Comparison of ENCODE assay signal across 24 cellular contexts in genomic region chr7:28625446-28625845, GRCh38.
"Had no signal": no experiment of that assay in that cellular context is flagged by ENCODE, and none has a peak within 500 bp of the region (broad histone marks: within the 10 kb centered on the region; RNA-seq: fewer than 3 reads in every experiment).

No MANE protein-coding gene starts in this region.

- DNase-seq: activated CD4-positive, alpha-beta memory T cell treated with anti-CD3 and anti-CD28 coated beads for 36 hours; activated CD4-positive, alpha-beta T cell treated with anti-CD3 and anti-CD28 coated beads, Interleukin-2, amount 10 ng/mL, durations not matched to agents 7 days and 5 days; activated CD4-positive, CD25-positive, alpha-beta regulatory T cell; activated CD8-positive, alpha-beta memory T cell treated with anti-CD3 and anti-CD28 coated beads for 24 hours; activated gamma-delta T cell treated with Interleukin-2 at 50 U/mL for 16 hours; activated naive CD4-positive, alpha-beta T cell treated with anti-CD3 and anti-CD28 coated beads, Interleukin-2, amount 10 ng/mL, durations not matched to agents 7 days and 5 days; activated naive CD8-positive, alpha-beta T cell treated with anti-CD3 and anti-CD28 coated beads, Interleukin-2, amount 10 ng/mL, durations not matched to agents 7 days and 5 days; activated T-cell treated with anti-CD3 and anti-CD28 coated beads, Interleukin-2, amount 50 U/mL, for 72 hours; aorta; Kasumi-1; NCI-H1436 treated with DMSO at 0.1 percent for 48 hours; NCI-H187; NCI-H2081; NCI-H446; NCI-H524; Peyer's patch; Right ventricle myocardium superior; SJCRH30; SK-N-SH; T-helper 1 cell had no signal

- H3K9me3 ChIP-seq: breast epithelium, Peyer's patch, SJCRH30, SK-N-SH had no signal

- ATAC-seq: activated T-cell treated with anti-CD3 and anti-CD28 coated beads, Interleukin-2, amount 50 U/mL, for 72 hours; K562 had no signal

- H3K36me3 ChIP-seq: breast epithelium, Peyer's patch, SJCRH30 had no signal

- H3K4me2 ChIP-seq: SK-N-SH had no signal

- FAIRE-seq: K562 had no signal

- H3K4me1 ChIP-seq: breast epithelium had no signal

- H3K27me3 ChIP-seq: breast epithelium, Peyer's patch, SJCRH30 had no signal

- H3K4me3 ChIP-seq: breast epithelium, K562, Peyer's patch, SJCRH30 had no signal

- H3K27ac ChIP-seq: breast epithelium, RWPE1, SJCRH30, VCaP had no signal

- H3K9ac ChIP-seq: SK-N-SH had no signal
